11 cellular contexts compared by ENCODE assay signal in the genomic region with DNA sequence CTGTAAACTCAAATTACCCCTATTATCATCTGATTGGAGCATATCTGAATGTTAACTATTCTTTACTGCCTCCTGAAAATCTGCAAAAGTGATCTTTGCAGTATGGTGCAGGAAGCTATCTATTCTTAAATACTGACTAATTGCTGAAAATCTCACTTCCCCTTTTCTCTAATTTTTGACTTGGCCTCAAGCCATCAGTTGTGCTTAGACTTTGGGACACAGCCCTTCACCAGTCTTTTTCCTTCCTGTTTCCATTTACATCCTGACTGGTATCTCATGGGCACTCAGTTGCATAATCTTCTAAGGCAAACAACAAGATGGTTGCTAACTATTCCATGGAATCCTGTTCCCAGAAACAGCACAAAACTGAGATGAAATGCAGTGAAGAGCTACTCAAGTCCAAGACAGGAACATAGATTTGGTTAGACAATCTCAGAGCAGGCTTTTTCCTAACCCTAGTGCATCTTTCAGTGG.
DNase-seq lines count a peak whose midpoint lies in the region; ATAC-seq and TF ChIP-seq lines count a peak whose summit lies in the region.
"Had no signal": no experiment of that assay in that cellular context is flagged by ENCODE, and none has a peak within 500 bp of the region (broad histone marks: within the 10 kb centered on the region; RNA-seq: fewer than 3 reads in every experiment).

No MANE protein-coding gene starts in this region.

- no peak overlapping the region for H3K9ac ChIP-seq in PC-3 (ENCODE audit: low read length)

- H3K9me3 ChIP-seq in PC-3 (ENCODE audit: low read length) (no peaks in the 10 kb centered on the region), SJCRH30 (replicated peaks) (no peaks in the 10 kb centered on the region)
- H3K9me3 ChIP-seq: esophagus muscularis mucosa had no signal

- H3K36me3 ChIP-seq in PC-3 (ENCODE audit: low read depth, low read length) (no peaks in the 10 kb centered on the region), SJCRH30 (0 out of 2 replicates have a peak, but pooled peaks cover 2% of the 10 kb centered on the region)
- H3K36me3 ChIP-seq: esophagus muscularis mucosa had no signal

- intact Hi-C loops in PC-3 (cut with micrococcal nuclease): no loop called here

- H3K4me1 ChIP-seq in PC-3 (ENCODE audit: insufficient read depth, low read length) (no peaks in the 10 kb centered on the region), SJCRH30 (peaks cover 10% of the 10 kb centered on the region)

- H3K27me3 ChIP-seq in PC-3 (ENCODE audit: low read length) (peaks cover 5% of the 10 kb centered on the region; the same call in 1 of the 2 replicates), SJCRH30 (no peaks in the 10 kb centered on the region)
- H3K27me3 ChIP-seq: esophagus muscularis mucosa had no signal

- no peaks in the 10 kb centered on the region for H3F3A ChIP-seq in PC-3 (ENCODE audit: low read length, unreplicated experiment)

- H2AFZ ChIP-seq in PC-3 (ENCODE audit: low read length): no peak overlapping the region

- POLR2A ChIA-PET in PC-3 (lab: Charles Lee; ENCODE audit: unreplicated experiment): no interaction called here
- POLR2A ChIA-PET in activated CD4-positive, alpha-beta T cell treated with anti-CD3 and anti-CD28 coated beads, Interleukin-2, amount 10 ng/mL, durations not matched to agents 7 days and 5 days (lab: Charles Lee): no interaction called here

- H3K27me3 Mint-ChIP-seq in memory B cell: no peaks in the 10 kb centered on the region
- H3K27me3 Mint-ChIP-seq in activated CD4-positive, alpha-beta T cell treated with anti-CD3 and anti-CD28 coated beads, Interleukin-2, amount 10 ng/mL, durations not matched to agents 7 days and 5 days: no peaks in the 10 kb centered on the region
- H3K27me3 Mint-ChIP-seq: activated naive CD8-positive, alpha-beta T cell had no signal

- DNase-seq in memory B cell (ENCODE audit: low spot score in 2 of 2): peak in 1 of 2 donors; percentile 1
- DNase-seq in PC-3: no peak
- no peak for DNase-seq in activated CD4-positive, alpha-beta T cell treated with anti-CD3 and anti-CD28 coated beads, Interleukin-2, amount 10 ng/mL, durations not matched to agents 7 days and 5 days
- DNase-seq in SJCRH30: no peak
- DNase-seq in occipital lobe (lab: John Stamatoyannopoulos, UW): no peak

- no peak for TF ChIP-seq CTCF in PC-3 (conservative IDR thresholded peaks at IDR 0.05; ENCODE audit: low read depth, low read length)

- CTCF ChIA-PET in PC-3 (lab: Charles Lee): no interaction called here
- CTCF ChIA-PET in activated CD4-positive, alpha-beta T cell treated with anti-CD3 and anti-CD28 coated beads, Interleukin-2, amount 10 ng/mL, durations not matched to agents 7 days and 5 days (lab: Charles Lee): no interaction called here

- H3K4me2 ChIP-seq in PC-3 (ENCODE audit: low read length): no peak overlapping the region

- H3K79me2 ChIP-seq in PC-3 (ENCODE audit: low read length): no peaks in the 10 kb centered on the region

- H3K27ac ChIP-seq in PC-3 (ENCODE audit: low read length): no peak overlapping the region
- no peak overlapping the region for H3K27ac ChIP-seq in SJCRH30
- H3K27ac ChIP-seq: esophagus muscularis mucosa had no signal

- no peaks in the 10 kb centered on the region for H4K20me1 ChIP-seq in PC-3 (ENCODE audit: low read length)

- H3K4me3 ChIP-seq in PC-3 (ENCODE audit: low read length): no peak overlapping the region
- H3K4me3 ChIP-seq in SJCRH30: no peak overlapping the region
- H3K4me3 ChIP-seq: esophagus muscularis mucosa had no signal

- H3K27ac Mint-ChIP-seq in memory B cell: no peak overlapping the region
- no peak overlapping the region for H3K27ac Mint-ChIP-seq in activated CD4-positive, alpha-beta T cell treated with anti-CD3 and anti-CD28 coated beads, Interleukin-2, amount 10 ng/mL, durations not matched to agents 7 days and 5 days
- H3K27ac Mint-ChIP-seq: activated naive CD8-positive, alpha-beta T cell; T-helper 1 cell treated with Interleukin-12 subunit alpha and Interleukin-12 subunit beta and Interleukin-4 antibody, amounts not matched to agents 30 μg/mL and 1 μg/mL, for 36 hours had no signal

- no TSS peak for BruUV-seq in PC-3 (replicated peaks; lab: Mats Ljungman, UMichigan)

- H3K4me3 Mint-ChIP-seq in memory B cell: no peak overlapping the region
- H3K4me3 Mint-ChIP-seq in activated CD4-positive, alpha-beta T cell treated with anti-CD3 and anti-CD28 coated beads, Interleukin-2, amount 10 ng/mL, durations not matched to agents 7 days and 5 days: no peak overlapping the region
- H3K4me3 Mint-ChIP-seq: activated naive CD8-positive, alpha-beta T cell; T-helper 1 cell treated with Interleukin-12 subunit alpha and Interleukin-12 subunit beta and Interleukin-4 antibody, amounts not matched to agents 30 μg/mL and 1 μg/mL, for 36 hours had no signal

- no peaks in the 10 kb centered on the region for H3K9me2 ChIP-seq in PC-3 (replicated peaks; ENCODE audit: low read length)

- no peaks in the 10 kb centered on the region for H3K9me3 Mint-ChIP-seq in memory B cell
- H3K9me3 Mint-ChIP-seq in activated CD4-positive, alpha-beta T cell treated with anti-CD3 and anti-CD28 coated beads, Interleukin-2, amount 10 ng/mL, durations not matched to agents 7 days and 5 days: no peaks in the 10 kb centered on the region

- peak; percentile 71 for ATAC-seq in GM18907 (IDR thresholded peaks at IDR 0.05; ENCODE audit: unreplicated experiment)
- peak; percentile 69 for ATAC-seq in HG02623 (IDR thresholded peaks at IDR 0.05; ENCODE audit: unreplicated experiment)
- peak; percentile 70 for ATAC-seq in HG03571 (IDR thresholded peaks at IDR 0.05; ENCODE audit: unreplicated experiment)
- peak; percentile 71 for ATAC-seq in memory B cell (ENCODE audit: low read depth)
- no peak for ATAC-seq in PC-3

- H3K4me1 Mint-ChIP-seq in memory B cell: peaks cover 4% of the 10 kb centered on the region
- H3K4me1 Mint-ChIP-seq in activated CD4-positive, alpha-beta T cell treated with anti-CD3 and anti-CD28 coated beads, Interleukin-2, amount 10 ng/mL, durations not matched to agents 7 days and 5 days: no peaks in the 10 kb centered on the region

- H3K36me3 Mint-ChIP-seq in memory B cell: no peaks in the 10 kb centered on the region
- no peaks in the 10 kb centered on the region for H3K36me3 Mint-ChIP-seq in activated CD4-positive, alpha-beta T cell treated with anti-CD3 and anti-CD28 coated beads, Interleukin-2, amount 10 ng/mL, durations not matched to agents 7 days and 5 days (ENCODE audit: low read depth)
- H3K36me3 Mint-ChIP-seq: activated naive CD8-positive, alpha-beta T cell had no signal
